10 cellular contexts compared by ENCODE assay signal in the genomic region with DNA sequence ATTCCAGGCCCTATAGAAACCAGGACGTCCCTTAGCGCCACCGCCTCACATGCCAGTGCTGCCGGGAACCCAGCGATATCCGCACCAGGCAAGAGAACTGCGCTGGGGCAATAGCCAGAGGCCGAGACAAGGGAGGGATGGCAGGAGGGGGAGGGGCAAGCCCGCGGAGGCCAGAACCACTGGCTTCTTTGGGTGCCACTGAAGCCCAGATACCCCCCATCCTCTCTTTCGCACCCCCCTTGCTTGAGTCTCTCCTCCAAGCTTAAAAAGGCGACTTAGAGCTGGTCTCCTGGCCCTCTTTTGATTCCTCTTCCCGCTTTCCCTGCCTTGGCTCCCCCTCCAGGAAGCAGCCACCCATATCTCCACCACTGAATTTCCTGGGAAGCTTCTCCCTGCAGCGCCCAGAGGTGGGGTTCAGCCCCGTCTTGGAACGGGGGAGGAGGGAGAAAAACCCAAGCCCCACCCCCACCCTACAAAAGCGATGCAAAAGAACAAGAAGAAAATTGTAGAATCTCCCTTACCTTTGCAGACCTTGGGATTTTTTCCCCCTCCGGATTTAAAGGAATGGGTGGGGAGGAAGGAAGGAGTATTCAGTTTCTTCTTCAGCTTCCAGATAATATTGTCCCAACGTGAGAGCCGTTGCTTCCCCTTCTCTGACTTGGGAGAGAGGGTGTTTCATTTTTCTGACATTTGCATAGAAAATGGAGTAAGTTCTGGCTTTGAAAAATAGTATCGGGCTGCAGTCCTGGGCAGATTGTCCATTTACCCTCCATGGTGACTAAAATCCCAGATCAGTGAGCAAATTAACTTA. TPM values are rescaled to one million over a fixed set of nuclear protein-coding genes. Genes with fewer than 3 reads are reported as not detected.
DNase-seq lines count a peak whose midpoint lies in the region; ATAC-seq and TF ChIP-seq lines count a peak whose summit lies in the region.
"Had no signal": no experiment of that assay in that cellular context is flagged by ENCODE, and none has a peak within 500 bp of the region (broad histone marks: within the 10 kb centered on the region; RNA-seq: fewer than 3 reads in every experiment).

No MANE protein-coding gene starts in this region.

- peaks cover 96% of the 10 kb centered on the region for H3K27me3 ChIP-seq in hepatocyte
- no peaks in the 10 kb centered on the region for H3K27me3 ChIP-seq in subcutaneous abdominal adipose tissue (ENCODE audit: control insufficient read depth in 5 of 5, insufficient read depth in 4 of 5, low read length in 5 of 5)

- H3K4me1 ChIP-seq in hepatocyte (ENCODE audit: insufficient read depth) (peaks cover 6% of the 10 kb centered on the region), subcutaneous abdominal adipose tissue (ENCODE audit: control insufficient read depth in 5 of 5, insufficient read depth in 5 of 5, low read length in 5 of 5) (peaks cover 0 to 49% (median 45%) of the 10 kb centered on the region in 5 donors)

- H3K4me2 ChIP-seq in hepatocyte: peak overlapping the region; percentile 71

- no peak for ATAC-seq in GM18867 (IDR thresholded peaks at IDR 0.05; ENCODE audit: unreplicated experiment)
- ATAC-seq in GM18511 (IDR thresholded peaks at IDR 0.05; ENCODE audit: unreplicated experiment): no peak

- H3K36me3 ChIP-seq in hepatocyte (replicated peaks; ENCODE audit: insufficient read depth, low read depth) (no peaks in the 10 kb centered on the region), subcutaneous abdominal adipose tissue (ENCODE audit: control insufficient read depth in 5 of 5, insufficient read depth in 5 of 5, low read length in 5 of 5) (peaks cover 0 to 4% (median 0%) of the 10 kb centered on the region in 5 donors)

- WGBS in hepatocyte (ENCODE audit: low lambda C conversion rate, missing lambda C conversion rate): 9% methylated on average over 21 of the region's 21 CpGs

- no peak overlapping the region for H2AFZ ChIP-seq in hepatocyte

- H3K79me2 ChIP-seq in hepatocyte: no peaks in the 10 kb centered on the region

- H3K4me3 ChIP-seq in hepatocyte (peak overlapping the region; percentile 15), subcutaneous abdominal adipose tissue (ENCODE audit: low read depth in 1 of 5, low read length in 5 of 5) (peak overlapping the region; percentile 81 to 92 (median 83))

- no peaks in the 10 kb centered on the region for H3K9me3 ChIP-seq in hepatocyte (ENCODE audit: low read depth)
- no peaks in the 10 kb centered on the region for H3K9me3 ChIP-seq in subcutaneous abdominal adipose tissue (ENCODE audit: control insufficient read depth in 5 of 5, low read length in 5 of 5)

- H4K20me1 ChIP-seq in hepatocyte (ENCODE audit: insufficient read depth, poor library complexity, severe bottlenecking): no peaks in the 10 kb centered on the region

- H3K9ac ChIP-seq in subcutaneous abdominal adipose tissue (ENCODE audit: low read length in 5 of 5): peak overlapping the region; percentile 71 to 85 (median 83)

- TF ChIP-seq CTCF in hepatocyte (IDR thresholded peaks at IDR 0.05; ENCODE audit: poor library complexity): no peak

- H3K27ac ChIP-seq in hepatocyte (peak overlapping the region; percentile 81), subcutaneous abdominal adipose tissue (ENCODE audit: low read depth, low read length) (peak overlapping the region; percentile 83), caudate nucleus (ENCODE audit: low read depth, low read length) (no peak overlapping the region)

- peak; percentile 17 for DNase-seq in GOT3 (lab: John Stamatoyannopoulos, UW)
- peak; percentile 87 for DNase-seq in RKO (ENCODE audit: low spot score)
- DNase-seq in hepatocyte (ENCODE audit: low spot score): peak; percentile 40
- no peak for DNase-seq in NCI-H2029 treated with DMSO at 0.1 percent for 48 hours (lab: John Stamatoyannopoulos, UW)
- no peak for DNase-seq in caudate nucleus (lab: John Stamatoyannopoulos, UW)
- DNase-seq: immature natural killer cell; stimulated activated CD4-positive, alpha-beta T cell treated with anti-CD3 and anti-CD28 coated beads, Interleukin-15, amount 100 ng/mL, for 24 hours had no signal

- H3K9me2 ChIP-seq in hepatocyte (replicated peaks; ENCODE audit: insufficient read depth): no peaks in the 10 kb centered on the region

RNA-seq across cellular contexts. Expression of gene HOXB6, which starts 0.6 kb away (rescaled TPM):
- total RNA-seq in hepatocyte: 4.1 and 4.8 TPM in 2 replicates
- polyA plus RNA-seq in hepatocyte: 7.7 and 12.9 TPM in 2 replicates
- polyA plus RNA-seq: immature natural killer cell had no signal

RNA-seq across cellular contexts. Expression of gene HOXB7, which starts 6.7 kb away (rescaled TPM):
- 4.1 and 6.7 TPM in 2 replicates for total RNA-seq in hepatocyte
- 13.7 and 15.9 TPM in 2 replicates for polyA plus RNA-seq in hepatocyte

RNA-seq across cellular contexts. Expression of gene HOXB5, which starts 10.6 kb away (rescaled TPM):
- 0.27 and 0.36 TPM in 2 replicates for total RNA-seq in hepatocyte
- 3.3 and 4.4 TPM in 2 replicates for polyA plus RNA-seq in hepatocyte
- polyA plus RNA-seq: immature natural killer cell had no signal

RNA-seq across cellular contexts. Expression of gene HOXB8, which starts 10.9 kb away (rescaled TPM):
- total RNA-seq in hepatocyte: 0.57 and 1.6 TPM in 2 replicates
- polyA plus RNA-seq in hepatocyte: 0.31 and 1.3 TPM in 2 replicates
- polyA plus RNA-seq: immature natural killer cell had no signal

RNA-seq across cellular contexts. Expression of gene HOXB3, which starts 14.1 kb away (rescaled TPM):
- 1.8 and 5.9 TPM in 2 replicates for total RNA-seq in hepatocyte
- 1.8 and 4.0 TPM in 2 replicates for polyA plus RNA-seq in hepatocyte

Comparison
In these comparisons a context has a peak if more than half of its experiments do, and no peak if none do; other contexts are left out.
1. DNase-seq: peak in GOT3 (single experiment), RKO (single experiment) and hepatocyte (single experiment); none in NCI-H2029 treated with DMSO at 0.1 percent for 48 hours (single experiment) and caudate nucleus (0 of 61).